In the genomic region with DNA sequence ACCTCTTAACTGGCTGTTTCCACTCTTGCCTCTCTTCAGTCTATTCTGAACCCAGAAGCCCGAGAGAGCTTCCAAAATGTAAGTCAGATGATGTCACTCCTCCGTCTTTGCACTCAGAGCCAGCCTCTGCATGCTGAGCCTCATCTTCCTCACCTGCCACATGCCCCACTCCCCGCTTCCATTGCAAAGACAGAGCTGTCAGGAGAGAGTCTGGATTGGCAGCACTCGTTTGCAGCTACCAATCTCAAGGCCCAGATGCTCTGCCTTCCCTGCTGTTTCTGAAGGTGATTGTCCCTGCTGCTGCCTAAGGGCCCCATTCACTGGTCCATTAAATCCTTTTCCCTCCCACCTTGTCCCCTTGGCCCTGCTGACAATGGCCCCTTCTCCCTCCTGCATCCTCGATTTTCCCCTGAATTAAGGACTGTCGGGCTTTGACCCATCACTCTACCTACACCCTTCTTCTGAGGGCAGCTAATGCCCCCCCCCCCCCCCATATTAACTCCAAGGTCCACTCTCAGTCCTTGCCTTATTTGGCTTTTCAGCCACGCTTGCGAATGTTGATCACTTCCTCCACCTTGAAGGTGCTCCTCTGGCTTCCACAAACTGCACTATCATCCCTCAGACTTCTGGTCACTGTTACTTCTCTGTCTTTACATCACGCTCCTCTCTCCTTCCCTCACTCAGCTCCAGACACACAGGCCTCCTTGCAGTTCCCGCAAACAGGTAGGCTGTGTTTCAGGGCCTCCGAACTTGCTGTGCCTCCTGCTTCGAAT, we compare ENCODE assay signal across 13 cellular contexts.
DNase-seq lines count a peak whose midpoint lies in the region; ATAC-seq and TF ChIP-seq lines count a peak whose summit lies in the region.
"Had no signal": no experiment of that assay in that cellular context is flagged by ENCODE, and none has a peak within 500 bp of the region (broad histone marks: within the 10 kb centered on the region; RNA-seq: fewer than 3 reads in every experiment).

No MANE protein-coding gene starts in this region.

- no peaks in the 10 kb centered on the region; the same call in 2 of the 3 replicates for H3K9me3 Mint-ChIP-seq in GM23338
- no peaks in the 10 kb centered on the region for H3K9me3 Mint-ChIP-seq in brain
- no peaks in the 10 kb centered on the region for H3K9me3 Mint-ChIP-seq in nephron progenitor cell

- no peak overlapping the region for H3K4me2 ChIP-seq in GM23338

- ATAC-seq in GM23338: no peak; the same call in 2 of the 3 replicates
- ATAC-seq: PC-3 had no signal

- no peaks in the 10 kb centered on the region for H3K27me3 ChIP-seq in GM23338 (ENCODE audit: insufficient read depth)
- H3K27me3 ChIP-seq: BE2C had no signal

- no peaks in the 10 kb centered on the region for H3K9me2 ChIP-seq in GM23338 (ENCODE audit: insufficient read depth)

- H3K79me2 ChIP-seq in GM23338 (replicated peaks; ENCODE audit: insufficient read depth): no peaks in the 10 kb centered on the region

- no peaks in the 10 kb centered on the region for H4K20me1 ChIP-seq in GM23338 (replicated peaks; ENCODE audit: insufficient read depth)

- H3F3A ChIP-seq in GM23338 (replicated peaks; ENCODE audit: low read depth): no peaks in the 10 kb centered on the region; the same call in 1 of the 2 replicates

- no peak overlapping the region for H3K27ac ChIP-seq in GM23338 (ENCODE audit: low read depth)

- peak overlapping the region; percentile 46 for H3K27ac Mint-ChIP-seq in GM23338
- H3K27ac Mint-ChIP-seq in brain: peak overlapping the region in 4 of 5 experiments; percentile 24 to 84 (median 74)
- H3K27ac Mint-ChIP-seq in nephron progenitor cell: peak overlapping the region; percentile 2

- peaks cover 15% of the 10 kb centered on the region for H3K27me3 Mint-ChIP-seq in GM23338 (ENCODE audit: insufficient read depth, low read depth, poor library complexity)
- H3K27me3 Mint-ChIP-seq in brain: no peaks in the 10 kb centered on the region
- H3K27me3 Mint-ChIP-seq in nephron progenitor cell (ENCODE audit: low read depth, poor library complexity): peaks cover 13% of the 10 kb centered on the region

- no peak overlapping the region for H2AFZ ChIP-seq in GM23338

- H3K36me3 Mint-ChIP-seq in GM23338 (ENCODE audit: low read depth) (no peaks in the 10 kb centered on the region), brain (no peaks in the 10 kb centered on the region), nephron progenitor cell (ENCODE audit: low read depth) (no peaks in the 10 kb centered on the region)
- H3K36me3 Mint-ChIP-seq: CD4-positive, alpha-beta memory T cell had no signal

- TF ChIP-seq CTCF in GM23338 (conservative IDR thresholded peaks at IDR 0.05; ENCODE audit: low read depth in 2 of 2) (no peak), brain (conservative IDR thresholded peaks at IDR 0.05) (no peak), nephron progenitor cell (IDR thresholded peaks at IDR 0.05) (no peak), GM20000 (IDR thresholded peaks at IDR 0.05; ENCODE audit: extremely low read depth, missing control alignments) (no peak)

- DNase-seq in GM23338 (ENCODE audit: low spot score) (no peak), NCI-H146 (lab: John Stamatoyannopoulos, UW) (peak; percentile 53), nephron progenitor cell (no peak), GM20000 (ENCODE audit: low spot score) (no peak), NCI-H1092 (lab: John Stamatoyannopoulos, UW) (no peak), AML-193 (lab: John Stamatoyannopoulos, UW) (no peak)
- DNase-seq: BE2C; CD4-positive, alpha-beta memory T cell; NCI-H1417 treated with DMSO at 0.1 percent for 48 hours; NCI-H2081; NCI-H446 treated with DMSO at 0.1 percent for 48 hours; PC-3 had no signal

- H3K4me3 ChIP-seq in GM23338: no peak overlapping the region

- peaks cover 76% of the 10 kb centered on the region for H3K4me1 Mint-ChIP-seq in GM23338
- H3K4me1 Mint-ChIP-seq in brain: peaks cover 37% of the 10 kb centered on the region
- peaks cover 65% of the 10 kb centered on the region for H3K4me1 Mint-ChIP-seq in nephron progenitor cell

- H3K4me1 ChIP-seq in GM23338 (ENCODE audit: insufficient read depth): peaks cover 66% of the 10 kb centered on the region

- no peak overlapping the region for H3K4me3 Mint-ChIP-seq in GM23338
- no peak overlapping the region for H3K4me3 Mint-ChIP-seq in brain
- no peak overlapping the region for H3K4me3 Mint-ChIP-seq in nephron progenitor cell
- H3K4me3 Mint-ChIP-seq: CD4-positive, alpha-beta memory T cell had no signal

- H3K36me3 ChIP-seq in GM23338 (ENCODE audit: insufficient read depth): no peaks in the 10 kb centered on the region
- H3K36me3 ChIP-seq: BE2C had no signal

TF ChIP-seq in GM23338, 12 proteins besides CTCF, POLR2A, EP300 and RAD21 (continues in another document):
- TF ChIP-seq JUNB (IDR thresholded peaks at IDR 0.05; ENCODE audit: unreplicated experiment) (no peak), ZNF331 (CRISPR knock-in tag; IDR thresholded peaks at IDR 0.05; ENCODE audit: low read depth) (no peak), NANOG (IDR thresholded peaks at IDR 0.05; ENCODE audit: borderline replicate concordance) (no peak), CREB1 (CRISPR knock-in tag; IDR thresholded peaks at IDR 0.05; ENCODE audit: low read depth) (no peak), POLR2AphosphoS5 (IDR thresholded peaks at IDR 0.05; ENCODE audit: low read depth) (no peak), ZNF114 (CRISPR knock-in tag; IDR thresholded peaks at IDR 0.05) (no peak), STAT1 (IDR thresholded peaks at IDR 0.05; ENCODE audit: unreplicated experiment) (no peak)
- TF ChIP-seq, protein P1, sequence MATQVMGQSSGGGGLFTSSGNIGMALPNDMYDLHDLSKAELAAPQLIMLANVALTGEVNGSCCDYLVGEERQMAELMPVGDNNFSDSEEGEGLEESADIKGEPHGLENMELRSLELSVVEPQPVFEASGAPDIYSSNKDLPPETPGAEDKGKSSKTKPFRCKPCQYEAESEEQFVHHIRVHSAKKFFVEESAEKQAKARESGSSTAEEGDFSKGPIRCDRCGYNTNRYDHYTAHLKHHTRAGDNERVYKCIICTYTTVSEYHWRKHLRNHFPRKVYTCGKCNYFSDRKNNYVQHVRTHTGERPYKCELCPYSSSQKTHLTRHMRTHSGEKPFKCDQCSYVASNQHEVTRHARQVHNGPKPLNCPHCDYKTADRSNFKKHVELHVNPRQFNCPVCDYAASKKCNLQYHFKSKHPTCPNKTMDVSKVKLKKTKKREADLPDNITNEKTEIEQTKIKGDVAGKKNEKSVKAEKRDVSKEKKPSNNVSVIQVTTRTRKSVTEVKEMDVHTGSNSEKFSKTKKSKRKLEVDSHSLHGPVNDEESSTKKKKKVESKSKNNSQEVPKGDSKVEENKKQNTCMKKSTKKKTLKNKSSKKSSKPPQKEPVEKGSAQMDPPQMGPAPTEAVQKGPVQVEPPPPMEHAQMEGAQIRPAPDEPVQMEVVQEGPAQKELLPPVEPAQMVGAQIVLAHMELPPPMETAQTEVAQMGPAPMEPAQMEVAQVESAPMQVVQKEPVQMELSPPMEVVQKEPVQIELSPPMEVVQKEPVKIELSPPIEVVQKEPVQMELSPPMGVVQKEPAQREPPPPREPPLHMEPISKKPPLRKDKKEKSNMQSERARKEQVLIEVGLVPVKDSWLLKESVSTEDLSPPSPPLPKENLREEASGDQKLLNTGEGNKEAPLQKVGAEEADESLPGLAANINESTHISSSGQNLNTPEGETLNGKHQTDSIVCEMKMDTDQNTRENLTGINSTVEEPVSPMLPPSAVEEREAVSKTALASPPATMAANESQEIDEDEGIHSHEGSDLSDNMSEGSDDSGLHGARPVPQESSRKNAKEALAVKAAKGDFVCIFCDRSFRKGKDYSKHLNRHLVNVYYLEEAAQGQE (IDR thresholded peaks at IDR 0.05; ENCODE audit: unreplicated experiment): no peak
- TF ChIP-seq, protein P2, sequence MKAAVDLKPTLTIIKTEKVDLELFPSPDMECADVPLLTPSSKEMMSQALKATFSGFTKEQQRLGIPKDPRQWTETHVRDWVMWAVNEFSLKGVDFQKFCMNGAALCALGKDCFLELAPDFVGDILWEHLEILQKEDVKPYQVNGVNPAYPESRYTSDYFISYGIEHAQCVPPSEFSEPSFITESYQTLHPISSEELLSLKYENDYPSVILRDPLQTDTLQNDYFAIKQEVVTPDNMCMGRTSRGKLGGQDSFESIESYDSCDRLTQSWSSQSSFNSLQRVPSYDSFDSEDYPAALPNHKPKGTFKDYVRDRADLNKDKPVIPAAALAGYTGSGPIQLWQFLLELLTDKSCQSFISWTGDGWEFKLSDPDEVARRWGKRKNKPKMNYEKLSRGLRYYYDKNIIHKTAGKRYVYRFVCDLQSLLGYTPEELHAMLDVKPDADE (IDR thresholded peaks at IDR 0.05): no peak

Comparison
In these comparisons a context has a peak if more than half of its experiments do, and no peak if none do; other contexts are left out.
1. H3K27ac Mint-ChIP-seq: peak in every context shown above with its lines; median percentile 74 in brain; 46 in GM23338; 2 in nephron progenitor cell.